In genomic region chr17:58339775-58340622, GRCh38 we compare ENCODE assay signal across 13 cellular contexts. TPM values are rescaled to one million over a fixed set of nuclear protein-coding genes. Genes with fewer than 3 reads are reported as not detected.
DNase-seq lines count a peak whose midpoint lies in the region; ATAC-seq and TF ChIP-seq lines count a peak whose summit lies in the region.
"Had no signal": no experiment of that assay in that cellular context is flagged by ENCODE, and none has a peak within 500 bp of the region (broad histone marks: within the 10 kb centered on the region; RNA-seq: fewer than 3 reads in every experiment).

No MANE protein-coding gene starts in this region.

- H3K27ac ChIP-seq in cardiac muscle cell (peak overlapping the region; percentile 98), right lobe of liver (peak overlapping the region; percentile 26 to 82 (median 75)), upper lobe of left lung (peak overlapping the region; percentile 89 to 95 (median 94))
- H3K27ac ChIP-seq: epithelial cell of prostate, VCaP had no signal

- H3K4me3 ChIP-seq in cardiac muscle cell (no peak overlapping the region), right lobe of liver (peak overlapping the region in 2 of 3 donors; percentile 3 to 26), upper lobe of left lung (peak overlapping the region in 3 of 4 donors; percentile 4 to 40 (median 35))

- no peak for TF ChIP-seq CTCF in cardiac muscle cell (IDR thresholded peaks at IDR 0.05; ENCODE audit: low read depth, low read length)
- TF ChIP-seq CTCF in right lobe of liver (IDR thresholded peaks at IDR 0.05) = no peak
- no peak for TF ChIP-seq CTCF in upper lobe of left lung (IDR thresholded peaks at IDR 0.05)

- peaks cover 24% of the 10 kb centered on the region for H3K4me1 ChIP-seq in cardiac muscle cell (ENCODE audit: low read depth)
- H3K4me1 ChIP-seq in right lobe of liver = no peaks in the 10 kb centered on the region
- H3K4me1 ChIP-seq in upper lobe of left lung = peaks cover 20 to 61% (median 43%) of the 10 kb centered on the region in 4 donors

- H3K9me3 ChIP-seq in cardiac muscle cell (ENCODE audit: low read depth) (no peaks in the 10 kb centered on the region), right lobe of liver (no peaks in the 10 kb centered on the region), upper lobe of left lung (no peaks in the 10 kb centered on the region)
- H3K9me3 ChIP-seq: Caco-2 had no signal

- no peak for TF ChIP-seq POLR2A in right lobe of liver (IDR thresholded peaks at IDR 0.05)
- no peak for TF ChIP-seq POLR2A in upper lobe of left lung (IDR thresholded peaks at IDR 0.05)

- peak overlapping the region; percentile 100 for H3K4me3 Mint-ChIP-seq in activated T-cell treated with anti-CD3 and anti-CD28 coated beads, Interleukin-2, amount 50 U/mL, for 4 hours

- intact Hi-C loops in left ventricle myocardium superior (cut with micrococcal nuclease) (no loop called here), right lobe of liver (cut with DNase I) (no loop called here)

- no peak for TF ChIP-seq EP300 in upper lobe of left lung (IDR thresholded peaks at IDR 0.05)

- DNase-seq in cardiac muscle cell (ENCODE audit: low read depth in 1 of 2, low spot score in 1 of 2) = no peak
- DNase-seq in left ventricle myocardium superior = no peak
- no peak for DNase-seq in activated T-cell treated with anti-CD3 and anti-CD28 coated beads, Interleukin-2, amount 50 U/mL, for 4 hours
- DNase-seq in right lobe of liver = no peak
- no peak for DNase-seq in upper lobe of left lung
- DNase-seq: Caco-2, NCI-H187 treated with DMSO at 0.1 percent for 48 hours had no signal

- 82% methylated on average over 5 of the region's 7 CpGs for WGBS in right lobe of liver (ENCODE audit: insufficient coverage, low coverage, low lambda C conversion rate, missing lambda C conversion rate)
- WGBS in upper lobe of left lung, 2 donors = 77 to 83% methylated on average over 5 to 7 of the region's 7 CpGs

- H3K27me3 Mint-ChIP-seq in activated T-cell treated with anti-CD3 and anti-CD28 coated beads, Interleukin-2, amount 50 U/mL, for 4 hours (ENCODE audit: low read depth) = no peaks in the 10 kb centered on the region

- H3K36me3 ChIP-seq in cardiac muscle cell = peaks cover 8% of the 10 kb centered on the region
- H3K36me3 ChIP-seq in right lobe of liver = peaks cover 0 to 6% (median under 1%) of the 10 kb centered on the region in 4 donors
- peaks cover 4 to 18% (median 12%) of the 10 kb centered on the region in 4 donors for H3K36me3 ChIP-seq in upper lobe of left lung

- ATAC-seq in left ventricle myocardium superior = no peak
- no peak for ATAC-seq in activated T-cell treated with anti-CD3 and anti-CD28 coated beads, Interleukin-2, amount 50 U/mL, for 4 hours
- no peak for ATAC-seq in right lobe of liver
- ATAC-seq in upper lobe of left lung (ENCODE audit: low FRiP score in 2 of 2) = no peak
- ATAC-seq in GM19395 (IDR thresholded peaks at IDR 0.05; ENCODE audit: unreplicated experiment) = no peak
- ATAC-seq in GM19452 (IDR thresholded peaks at IDR 0.05; ENCODE audit: unreplicated experiment) = no peak
- no peak for ATAC-seq in GM18867 (IDR thresholded peaks at IDR 0.05; ENCODE audit: unreplicated experiment)

- no peaks in the 10 kb centered on the region for H3K9me3 Mint-ChIP-seq in activated T-cell treated with anti-CD3 and anti-CD28 coated beads, Interleukin-2, amount 50 U/mL, for 4 hours

- H3K36me3 Mint-ChIP-seq in activated T-cell treated with anti-CD3 and anti-CD28 coated beads, Interleukin-2, amount 50 U/mL, for 4 hours (ENCODE audit: insufficient read depth) = peaks cover 24% of the 10 kb centered on the region

- no peaks in the 10 kb centered on the region for H3K27me3 ChIP-seq in cardiac muscle cell
- H3K27me3 ChIP-seq in right lobe of liver = no peaks in the 10 kb centered on the region
- H3K27me3 ChIP-seq in upper lobe of left lung = no peaks in the 10 kb centered on the region

- H3K4me1 Mint-ChIP-seq in activated T-cell treated with anti-CD3 and anti-CD28 coated beads, Interleukin-2, amount 50 U/mL, for 4 hours (ENCODE audit: low read depth) = peaks cover 83% of the 10 kb centered on the region

RNA-seq across cellular contexts. Expression of gene TSPOAP1, which starts 11.4 kb away (rescaled TPM):
- 45.1 and 92.1 TPM in 2 replicates for total RNA-seq in cardiac muscle cell
- 77.5 and 85.3 TPM in 2 replicates for polyA plus RNA-seq in cardiac muscle cell
- total RNA-seq in left ventricle myocardium superior = 18.8 TPM
- 10 to 100 TPM; 38.6 to 49.6 (median 43.2) TPM for total RNA-seq in activated T-cell treated with anti-CD3 and anti-CD28 coated beads, Interleukin-2, amount 50 U/mL, for 4 hours
- total RNA-seq in right lobe of liver = 1 to 10 TPM in 5 of 6 experiments, under 1 TPM in 1; 0.87 to 8.3 (median 3.8) TPM
- total RNA-seq in upper lobe of left lung = 10 to 100 TPM; 14.0 to 50.3 (median 24.1) TPM
- total RNA-seq: pulmonary artery endothelial cell had no signal

RNA-seq across cellular contexts. Expression of gene SUPT4H1, which starts 12.0 kb away (rescaled TPM):
- total RNA-seq in cardiac muscle cell (94.6 and 152 TPM in 2 replicates), left ventricle myocardium superior (62.2 TPM), right lobe of liver (10 to 100 TPM; 24.8 to 50.9 (median 37.0) TPM), upper lobe of left lung (10 to 100 TPM; 22.0 to 80.5 (median 40.4) TPM)
- 97.9 and 102 TPM in 2 replicates for polyA plus RNA-seq in cardiac muscle cell
- total RNA-seq in activated T-cell treated with anti-CD3 and anti-CD28 coated beads, Interleukin-2, amount 50 U/mL, for 4 hours = 100 to 1,000 TPM; 144 to 154 (median 152) TPM

RNA-seq across cellular contexts. Expression of gene MPO, which starts 59.3 kb away (rescaled TPM):
- not detected in 2 replicates for total RNA-seq in cardiac muscle cell
- polyA plus RNA-seq in cardiac muscle cell = not detected in 2 replicates
- 0.42 TPM for total RNA-seq in left ventricle myocardium superior
- not detected for total RNA-seq in activated T-cell treated with anti-CD3 and anti-CD28 coated beads, Interleukin-2, amount 50 U/mL, for 4 hours
- 1 to 10 TPM in 2 of 6 experiments, under 1 TPM in 2, not detected in 2; 0.26 to 4.2 (median 1.9) TPM for total RNA-seq in right lobe of liver
- total RNA-seq in upper lobe of left lung = 1 to 10 TPM in 4 of 6 donors, under 1 TPM in 2; 0.71 to 4.6 (median 1.0) TPM
